ENCODE assay signal across 4 cellular contexts in genomic region chr4:6764976-6765620, GRCh38.
"Had no signal": no experiment of that assay in that cellular context is flagged by ENCODE, and none has a peak within 500 bp of the region (broad histone marks: within the 10 kb centered on the region; RNA-seq: fewer than 3 reads in every experiment).

No MANE protein-coding gene starts in this region.

- H3K4me3 Mint-ChIP-seq: GM23338, H9 had no signal

- H3K4me2 ChIP-seq: GM23338 had no signal

- H3K4me3 ChIP-seq: GM23338 had no signal

- ATAC-seq: GM23338 had no signal

- DNase-seq: H9, HCEC 1CT, IMR-90 had no signal

- H2AFZ ChIP-seq: GM23338 had no signal

- H3K27ac Mint-ChIP-seq: GM23338, H9 had no signal

- H3K9me3 Mint-ChIP-seq: GM23338, H9 had no signal
